Comparison of ENCODE assay signal across 12 cellular contexts in the genomic region with DNA sequence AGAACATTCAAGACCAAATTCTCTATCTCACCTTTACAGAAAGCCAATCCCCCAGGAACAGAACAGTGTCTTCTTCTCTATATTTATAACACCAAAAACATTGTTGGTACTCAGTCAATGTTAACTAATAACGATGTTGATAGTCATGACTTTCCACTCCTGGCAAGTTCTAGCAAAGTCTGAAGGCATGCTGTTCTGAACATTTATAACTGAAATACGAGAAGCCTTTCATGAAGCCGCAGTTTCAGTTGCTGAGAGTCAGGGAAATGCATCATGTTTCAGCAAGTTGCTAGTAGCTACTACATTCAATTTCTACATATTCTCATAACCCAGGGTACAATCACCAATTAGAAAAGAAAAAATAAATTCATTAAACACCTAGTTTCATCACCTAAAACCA.
DNase-seq lines count a peak whose midpoint lies in the region; ATAC-seq and TF ChIP-seq lines count a peak whose summit lies in the region.
"Had no signal": no experiment of that assay in that cellular context is flagged by ENCODE, and none has a peak within 500 bp of the region (broad histone marks: within the 10 kb centered on the region; RNA-seq: fewer than 3 reads in every experiment).

No MANE protein-coding gene starts in this region.

- ATAC-seq in RWPE2 (ENCODE audit: low read depth) = peak; percentile 79
- ATAC-seq: left cardiac atrium had no signal

- TF ChIP-seq CTCF in RWPE2 (IDR thresholded peaks at IDR 0.05; ENCODE audit: poor library complexity, severe bottlenecking) = no peak
- no peak for TF ChIP-seq CTCF in fibroblast of the aortic adventitia (IDR thresholded peaks at IDR 0.05; ENCODE audit: insufficient read depth, low read length)

- no peak overlapping the region for H3K4me3 ChIP-seq in RWPE2 (ENCODE audit: severe bottlenecking)
- no peak overlapping the region for H3K4me3 ChIP-seq in fibroblast of the aortic adventitia (ENCODE audit: low read depth, low read length)
- H3K4me3 ChIP-seq in skeletal muscle tissue (ENCODE audit: low read length in 3 of 3) = peak overlapping the region; percentile 23 to 54 (median 24)

- H3K4me1 ChIP-seq in RWPE2 (ENCODE audit: insufficient read depth, poor library complexity, severe bottlenecking) (peaks cover 37% of the 10 kb centered on the region), skeletal muscle tissue (ENCODE audit: control insufficient read depth in 3 of 3, insufficient read depth in 3 of 3, low read length in 3 of 3) (peaks cover 0 to 4% (median under 1%) of the 10 kb centered on the region in 3 donors)

- DNase-seq in NCI-H510A treated with DMSO at 0.1 percent for 48 hours (lab: John Stamatoyannopoulos, UW) (peak; percentile 22), NCI-H510A (lab: John Stamatoyannopoulos, UW) (no peak), RWPE2 (ENCODE audit: low spot score) (no peak), fibroblast of the aortic adventitia (ENCODE audit: low read depth) (peak; percentile 12), HUDEP-2 (lab: John Stamatoyannopoulos, UW; ENCODE audit: unreplicated experiment in 76 of 76) (no peak), epidermal melanocyte (ENCODE audit: insufficient read length, low spot score) (no peak), cerebellar cortex (ENCODE audit: low spot score) (no peak)
- DNase-seq: left cardiac atrium; NCI-H2081 treated with DMSO at 0.1 percent for 48 hours; occipital lobe; stimulated activated CD4-positive, alpha-beta T cell treated with anti-CD3 and anti-CD28 coated beads, Interleukin-2, amount 100 ng/mL, for 24 hours had no signal

- peak overlapping the region in 2 of 3 donors; percentile 4 to 45 for H3K9ac ChIP-seq in skeletal muscle tissue (ENCODE audit: low read depth in 1 of 3, low read length in 3 of 3)

- H3K9me3 ChIP-seq in RWPE2 (ENCODE audit: severe bottlenecking) (no peaks in the 10 kb centered on the region), skeletal muscle tissue (ENCODE audit: control insufficient read depth in 3 of 3, low read length in 3 of 3) (no peaks in the 10 kb centered on the region)

- H3K27me3 ChIP-seq in RWPE2 (ENCODE audit: insufficient read depth, poor library complexity, severe bottlenecking) = no peaks in the 10 kb centered on the region
- no peaks in the 10 kb centered on the region for H3K27me3 ChIP-seq in skeletal muscle tissue (ENCODE audit: control insufficient read depth in 3 of 3, insufficient read depth in 3 of 3, low read length in 3 of 3)

- H3K36me3 ChIP-seq in RWPE2 (ENCODE audit: low read depth) (no peaks in the 10 kb centered on the region), skeletal muscle tissue (ENCODE audit: control insufficient read depth in 3 of 3, insufficient read depth in 3 of 3, low read length in 3 of 3) (no peaks in the 10 kb centered on the region)

- H3K27ac ChIP-seq in RWPE2 (ENCODE audit: poor library complexity, severe bottlenecking) (peak overlapping the region; percentile 51), skeletal muscle tissue (ENCODE audit: low read depth, low read length) (peak overlapping the region; percentile 77)

Comparison
In these comparisons a context has a peak if more than half of its experiments do, and no peak if none do; other contexts are left out.
1. DNase-seq: peak in NCI-H510A treated with DMSO at 0.1 percent for 48 hours (single experiment) and fibroblast of the aortic adventitia (single experiment); none in NCI-H510A (single experiment), RWPE2 (single experiment), HUDEP-2 (0 of 76), epidermal melanocyte (single experiment) and cerebellar cortex (single experiment).
2. H3K4me3 ChIP-seq: peak in skeletal muscle tissue (3 of 3); none in RWPE2 (single experiment) and fibroblast of the aortic adventitia (single experiment).